Comparison of ENCODE assay signal across 1 cellular context in the genomic region with DNA sequence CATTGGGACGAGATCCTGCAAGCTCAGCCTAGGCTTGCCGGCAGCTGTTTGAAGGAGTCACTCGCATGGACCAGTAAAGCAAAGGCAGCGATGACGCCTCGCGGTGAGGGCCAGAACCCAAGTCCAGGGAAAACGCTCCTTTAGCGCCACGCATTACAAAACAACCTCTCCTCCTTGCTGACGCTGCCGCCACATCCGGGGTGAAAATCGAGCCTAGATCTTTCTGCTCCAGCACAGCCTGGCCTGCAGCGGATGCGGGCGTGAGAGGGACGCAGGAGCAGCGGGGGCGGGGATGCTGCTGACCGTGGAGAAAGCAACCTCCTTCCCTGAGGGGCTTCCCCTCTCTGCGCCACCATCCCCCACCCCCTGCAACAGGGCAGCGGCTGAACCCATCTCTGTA.
TF ChIP-seq lines count a peak whose summit lies in the region.

No MANE protein-coding gene starts in this region.

TF ChIP-seq in WTC11, 78 proteins besides CTCF, POLR2A, EP300 and RAD21 (continued from another document):
- TF ChIP-seq, protein P1, sequence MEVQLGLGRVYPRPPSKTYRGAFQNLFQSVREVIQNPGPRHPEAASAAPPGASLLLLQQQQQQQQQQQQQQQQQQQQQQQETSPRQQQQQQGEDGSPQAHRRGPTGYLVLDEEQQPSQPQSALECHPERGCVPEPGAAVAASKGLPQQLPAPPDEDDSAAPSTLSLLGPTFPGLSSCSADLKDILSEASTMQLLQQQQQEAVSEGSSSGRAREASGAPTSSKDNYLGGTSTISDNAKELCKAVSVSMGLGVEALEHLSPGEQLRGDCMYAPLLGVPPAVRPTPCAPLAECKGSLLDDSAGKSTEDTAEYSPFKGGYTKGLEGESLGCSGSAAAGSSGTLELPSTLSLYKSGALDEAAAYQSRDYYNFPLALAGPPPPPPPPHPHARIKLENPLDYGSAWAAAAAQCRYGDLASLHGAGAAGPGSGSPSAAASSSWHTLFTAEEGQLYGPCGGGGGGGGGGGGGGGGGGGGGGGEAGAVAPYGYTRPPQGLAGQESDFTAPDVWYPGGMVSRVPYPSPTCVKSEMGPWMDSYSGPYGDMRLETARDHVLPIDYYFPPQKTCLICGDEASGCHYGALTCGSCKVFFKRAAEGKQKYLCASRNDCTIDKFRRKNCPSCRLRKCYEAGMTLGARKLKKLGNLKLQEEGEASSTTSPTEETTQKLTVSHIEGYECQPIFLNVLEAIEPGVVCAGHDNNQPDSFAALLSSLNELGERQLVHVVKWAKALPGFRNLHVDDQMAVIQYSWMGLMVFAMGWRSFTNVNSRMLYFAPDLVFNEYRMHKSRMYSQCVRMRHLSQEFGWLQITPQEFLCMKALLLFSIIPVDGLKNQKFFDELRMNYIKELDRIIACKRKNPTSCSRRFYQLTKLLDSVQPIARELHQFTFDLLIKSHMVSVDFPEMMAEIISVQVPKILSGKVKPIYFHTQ (CRISPR knock-in tag; IDR thresholded peaks at IDR 0.05) = no peak
- TF ChIP-seq RORB (CRISPR knock-in tag; IDR thresholded peaks at IDR 0.05) (no peak), ZNF263 (CRISPR knock-in tag; IDR thresholded peaks at IDR 0.05; ENCODE audit: low read depth) (no peak), ETV6 (CRISPR knock-in tag; IDR thresholded peaks at IDR 0.05) (no peak), ESRRA (CRISPR knock-in tag; IDR thresholded peaks at IDR 0.05; ENCODE audit: borderline replicate concordance) (no peak), MXD4 (CRISPR knock-in tag; IDR thresholded peaks at IDR 0.05; ENCODE audit: borderline replicate concordance) (no peak)
